14 cellular contexts compared by ENCODE assay signal in the genomic region with DNA sequence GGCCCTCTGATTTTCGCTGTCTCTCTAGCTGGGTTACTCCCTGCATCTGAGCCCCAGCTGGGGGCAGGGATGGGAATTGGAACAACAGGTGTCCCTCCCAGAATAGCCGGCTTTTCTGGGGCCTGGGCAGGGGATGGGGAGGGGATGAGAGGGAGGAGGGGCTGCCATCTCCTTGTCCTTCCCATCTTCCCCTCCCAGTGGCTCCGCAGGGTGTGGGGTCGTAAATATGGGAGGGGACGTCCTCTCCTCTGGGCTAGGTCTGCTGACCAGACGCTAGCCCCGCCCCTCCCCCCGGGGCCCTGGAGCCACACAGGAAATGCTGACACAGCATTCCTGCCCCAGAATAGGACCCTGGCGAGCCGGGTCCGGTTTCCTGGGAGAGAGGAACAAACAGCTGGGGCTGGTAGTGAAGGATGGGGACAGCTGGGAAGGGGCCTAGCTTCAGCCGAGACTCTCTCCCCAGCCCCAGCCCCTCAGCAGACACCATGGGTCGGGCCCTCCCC. TPM values are rescaled to one million over a fixed set of nuclear protein-coding genes. Genes with fewer than 3 reads are reported as not detected.
DNase-seq lines count a peak whose midpoint lies in the region; ATAC-seq and TF ChIP-seq lines count a peak whose summit lies in the region.
"Had no signal": no experiment of that assay in that cellular context is flagged by ENCODE, and none has a peak within 500 bp of the region (broad histone marks: within the 10 kb centered on the region; RNA-seq: fewer than 3 reads in every experiment).

No MANE protein-coding gene starts in this region.

- H3K36me3 ChIP-seq in cardiac muscle cell (no peaks in the 10 kb centered on the region), mesendoderm (ENCODE audit: control insufficient read depth, insufficient read depth, low read length) (no peaks in the 10 kb centered on the region), BE2C (no peaks in the 10 kb centered on the region)
- H3K36me3 ChIP-seq: MG63 had no signal

- H3K4ac ChIP-seq in mesendoderm (ENCODE audit: low read depth, low read length): peak overlapping the region; percentile 1

- H3K27ac ChIP-seq in cardiac muscle cell (peak overlapping the region; percentile 36), dorsolateral prefrontal cortex (peak overlapping the region in 3 of 59 donors; percentile 17 to 34 (median 33)), mesendoderm (ENCODE audit: low read depth, low read length) (no peak overlapping the region)

- no peak overlapping the region for H3K18ac ChIP-seq in mesendoderm (ENCODE audit: low read length)

- H4K8ac ChIP-seq in mesendoderm (ENCODE audit: low read depth, low read length): no peak overlapping the region

- H3K56ac ChIP-seq in mesendoderm (ENCODE audit: low read length): peak overlapping the region; percentile 71

- peak overlapping the region; percentile 75 for H3K4me3 Mint-ChIP-seq in type B pancreatic cell
- H3K4me3 Mint-ChIP-seq: activated naive CD8-positive, alpha-beta T cell treated with anti-CD3 and anti-CD28 coated beads, Interleukin-2, amount 10 ng/mL, durations not matched to agents 7 days and 5 days had no signal

- H3K4me1 ChIP-seq in cardiac muscle cell (ENCODE audit: low read depth) (peaks cover 17% of the 10 kb centered on the region), mesendoderm (ENCODE audit: control insufficient read depth, low read depth, low read length) (peaks cover 4% of the 10 kb centered on the region), BE2C (no peaks in the 10 kb centered on the region; the same call in 1 of the 2 replicates)

- H3K79me1 ChIP-seq in mesendoderm (ENCODE audit: low read length): no peaks in the 10 kb centered on the region

- no peaks in the 10 kb centered on the region for H3K9me3 ChIP-seq in cardiac muscle cell (ENCODE audit: low read depth)
- H3K9me3 ChIP-seq in BE2C: no peaks in the 10 kb centered on the region
- H3K9me3 ChIP-seq: MG63 had no signal

- H2AK5ac ChIP-seq in mesendoderm (ENCODE audit: low read length): no peak overlapping the region

- H3K4me2 ChIP-seq in mesendoderm (ENCODE audit: low read length): peak overlapping the region; percentile 8

- H3K23ac ChIP-seq in mesendoderm (ENCODE audit: low read length): no peak overlapping the region

- H2BK120ac ChIP-seq in mesendoderm (ENCODE audit: low read depth, low read length): no peak overlapping the region

- H2BK5ac ChIP-seq in mesendoderm (ENCODE audit: low read length): no peak overlapping the region

- no peaks in the 10 kb centered on the region for H3K36me3 Mint-ChIP-seq in type B pancreatic cell
- H3K36me3 Mint-ChIP-seq: activated naive CD8-positive, alpha-beta T cell treated with anti-CD3 and anti-CD28 coated beads, Interleukin-2, amount 10 ng/mL, durations not matched to agents 7 days and 5 days; naive B cell had no signal

- H3K27me3 ChIP-seq in cardiac muscle cell (no peaks in the 10 kb centered on the region), dorsolateral prefrontal cortex (peaks cover 0 to 21% (median 5%) of the 10 kb centered on the region in 45 donors), mesendoderm (ENCODE audit: insufficient read depth, low read length, poor library complexity) (no peaks in the 10 kb centered on the region), BE2C (no peaks in the 10 kb centered on the region; the same call in 1 of the 2 replicates)

- H4K5ac ChIP-seq in mesendoderm (ENCODE audit: low read length): no peak overlapping the region

- no CpG with 5 or more reads among the region's 13 CpGs for WGBS in mesendoderm (ENCODE audit: extremely low coverage, insufficient coverage, low lambda C conversion rate)

- no peak for ATAC-seq in Right ventricle myocardium inferior

- H3K27ac Mint-ChIP-seq in type B pancreatic cell: no peak overlapping the region
- H3K27ac Mint-ChIP-seq: activated naive CD8-positive, alpha-beta T cell treated with anti-CD3 and anti-CD28 coated beads, Interleukin-2, amount 10 ng/mL, durations not matched to agents 7 days and 5 days had no signal

- peak overlapping the region; percentile 8 for H3K9ac ChIP-seq in mesendoderm (ENCODE audit: low read length)

- TF ChIP-seq CTCF in cardiac muscle cell (IDR thresholded peaks at IDR 0.05; ENCODE audit: low read depth, low read length) (no peak), dorsolateral prefrontal cortex (IDR thresholded peaks at IDR 0.05 in 54 of 56, conservative IDR thresholded peaks at IDR 0.05 in 2 of 56; ENCODE audit: low read depth in 1 of 56, partially characterized antibody in 56 of 56) (no peak), type B pancreatic cell (conservative IDR thresholded peaks at IDR 0.05) (no peak), BE2C (IDR thresholded peaks at IDR 0.05; ENCODE audit: low read depth, low read length) (no peak)

- H3K79me2 ChIP-seq in mesendoderm (ENCODE audit: control insufficient read depth, insufficient read depth, low read length): no peaks in the 10 kb centered on the region

- intact Hi-C loops in Right ventricle myocardium inferior (cut with DNase I) (no loop called here), dorsolateral prefrontal cortex (cut with DNase I) (no loop called here)

- peak in 1 of 2 donors; percentile 85 for DNase-seq in cardiac muscle cell (ENCODE audit: low read depth in 1 of 2, low spot score in 1 of 2)
- DNase-seq in Right ventricle myocardium inferior (ENCODE audit: missing footprints): no peak
- DNase-seq in dorsolateral prefrontal cortex: peak in 2 of 10 donors; percentile 8 to 48
- DNase-seq in mesendoderm: peak; percentile 72
- no peak for DNase-seq in type B pancreatic cell (ENCODE audit: extremely low spot score, unreplicated experiment)
- no peak for DNase-seq in NAMALWA (ENCODE audit: low spot score)
- DNase-seq in BE2C: no peak
- no peak for DNase-seq in activated CD4-positive, CD25-positive, alpha-beta regulatory T cell treated with anti-CD3 and anti-CD28 coated beads, Interleukin-2, amount 50 U/mL, for 72 hours
- DNase-seq: activated naive CD8-positive, alpha-beta T cell treated with anti-CD3 and anti-CD28 coated beads, Interleukin-2, amount 10 ng/mL, durations not matched to agents 7 days and 5 days; AML-193; MG63; naive B cell; NCI-H345; stimulated activated CD4-positive, alpha-beta T cell treated with anti-CD3 and anti-CD28 coated beads, Interleukin-2, amount 100 ng/mL, for 24 hours had no signal

- peaks cover 9% of the 10 kb centered on the region for H3K4me1 Mint-ChIP-seq in type B pancreatic cell (ENCODE audit: unreplicated experiment)

- no peak overlapping the region for H2BK15ac ChIP-seq in mesendoderm (replicated peaks; ENCODE audit: low read depth)

- peak overlapping the region; percentile 20 for H3K4me3 ChIP-seq in cardiac muscle cell
- peak overlapping the region in 46 of 59 donors; percentile 0 to 60 (median 42) for H3K4me3 ChIP-seq in dorsolateral prefrontal cortex
- no peak overlapping the region for H3K4me3 ChIP-seq in mesendoderm (ENCODE audit: low read length)
- H3K4me3 ChIP-seq in BE2C (ENCODE audit: low read depth, low read length): no peak overlapping the region
- H3K4me3 ChIP-seq: MG63 had no signal

- no peaks in the 10 kb centered on the region for H3K9me3 Mint-ChIP-seq in type B pancreatic cell
- H3K9me3 Mint-ChIP-seq: activated naive CD8-positive, alpha-beta T cell treated with anti-CD3 and anti-CD28 coated beads, Interleukin-2, amount 10 ng/mL, durations not matched to agents 7 days and 5 days had no signal

- peaks cover 12% of the 10 kb centered on the region for H3K27me3 Mint-ChIP-seq in type B pancreatic cell

RNA-seq across cellular contexts. Expression of a gene that starts 1.1 kb away (rescaled TPM):
- 4.9 and 12.8 TPM in 2 replicates for total RNA-seq in cardiac muscle cell
- polyA plus RNA-seq in cardiac muscle cell: 0.71 and 3.5 TPM in 2 replicates
- 0.81 TPM for total RNA-seq in Right ventricle myocardium inferior
- total RNA-seq in dorsolateral prefrontal cortex: 100 to 1,000 TPM in 1 of 120 experiments, 10 to 100 TPM in 119; 24.7 to 126 (median 46.9) TPM
- polyA plus RNA-seq in mesendoderm (2013, experiment 1 of 2): 2.8 TPM
- 3.3 TPM for polyA plus RNA-seq in mesendoderm (2013, experiment 2 of 2)
- 3.3 and 9.3 TPM in 2 replicates for total RNA-seq in type B pancreatic cell (ENCODE audit: low replicate concordance)
- polyA plus RNA-seq in BE2C (2012; ENCODE audit: insufficient read depth, insufficient read length, low read depth): 1.0 TPM

RNA-seq across cellular contexts. Expression of a gene that starts 8.6 kb away (rescaled TPM):
- total RNA-seq in cardiac muscle cell (0.80 TPM in 1 of 2 replicates, not detected in the other), Right ventricle myocardium inferior (1.7 TPM), dorsolateral prefrontal cortex (1 to 10 TPM in 76 of 120 experiments, under 1 TPM in 44; 0.27 to 4.2 (median 1.1) TPM), type B pancreatic cell (ENCODE audit: low replicate concordance) (not detected in 2 replicates)
- polyA plus RNA-seq in cardiac muscle cell: 0.35 TPM in 1 of 2 replicates, not detected in the other
- 1.0 TPM for polyA plus RNA-seq in mesendoderm (2013, experiment 1 of 2)
- 0.98 TPM for polyA plus RNA-seq in mesendoderm (2013, experiment 2 of 2)
- not detected for polyA plus RNA-seq in BE2C (2012; ENCODE audit: insufficient read depth, insufficient read length, low read depth)

RNA-seq across cellular contexts. Expression of a gene that starts 31.7 kb away (rescaled TPM):
- total RNA-seq in cardiac muscle cell: 25.6 and 35.3 TPM in 2 replicates
- 20.0 and 20.8 TPM in 2 replicates for polyA plus RNA-seq in cardiac muscle cell
- 15.1 TPM for total RNA-seq in Right ventricle myocardium inferior
- 10 to 100 TPM; 31.5 to 65.9 (median 44.2) TPM for total RNA-seq in dorsolateral prefrontal cortex
- 2.2 TPM for polyA plus RNA-seq in mesendoderm (2013, experiment 1 of 2)
- 2.6 TPM for polyA plus RNA-seq in mesendoderm (2013, experiment 2 of 2)
- total RNA-seq in type B pancreatic cell (ENCODE audit: low replicate concordance): 25.2 and 27.3 TPM in 2 replicates
- 32.1 TPM for polyA plus RNA-seq in BE2C (2012; ENCODE audit: insufficient read depth, insufficient read length, low read depth)

RNA-seq across cellular contexts. Expression of a gene that starts 46.1 kb away (rescaled TPM):
- total RNA-seq in cardiac muscle cell (1.8 and 2.6 TPM in 2 replicates), Right ventricle myocardium inferior (0.16 TPM), dorsolateral prefrontal cortex (10 to 100 TPM in 62 of 120 experiments, 1 to 10 TPM in 58; 4.8 to 22.5 (median 10.3) TPM), type B pancreatic cell (ENCODE audit: low replicate concordance) (4.2 and 5.5 TPM in 2 replicates)
- 1.2 and 1.3 TPM in 2 replicates for polyA plus RNA-seq in cardiac muscle cell
- polyA plus RNA-seq in mesendoderm (2013, experiment 1 of 2): 2.1 TPM
- polyA plus RNA-seq in mesendoderm (2013, experiment 2 of 2): 2.1 TPM
- 11.9 TPM for polyA plus RNA-seq in BE2C (2012; ENCODE audit: insufficient read depth, insufficient read length, low read depth)

RNA-seq across cellular contexts. Expression of a gene that starts 46.8 kb away (rescaled TPM):
- total RNA-seq in cardiac muscle cell: 0.98 and 5.8 TPM in 2 replicates
- polyA plus RNA-seq in cardiac muscle cell: 1.2 and 3.4 TPM in 2 replicates
- not detected for total RNA-seq in Right ventricle myocardium inferior
- total RNA-seq in dorsolateral prefrontal cortex: 1 to 10 TPM in 101 of 120 experiments, under 1 TPM in 18, not detected in 1; 0.34 to 6.3 (median 1.7) TPM
- polyA plus RNA-seq in mesendoderm (2013, experiment 1 of 2): 0.56 TPM
- polyA plus RNA-seq in mesendoderm (2013, experiment 2 of 2): 0.35 TPM
- 1.1 and 1.5 TPM in 2 replicates for total RNA-seq in type B pancreatic cell (ENCODE audit: low replicate concordance)
- polyA plus RNA-seq in BE2C (2012; ENCODE audit: insufficient read depth, insufficient read length, low read depth): 2.4 TPM
- total RNA-seq: activated naive CD8-positive, alpha-beta T cell treated with anti-CD3 and anti-CD28 coated beads, Interleukin-2, amount 10 ng/mL, durations not matched to agents 7 days and 5 days had no signal

Comparison
In these comparisons a context has a peak if more than half of its experiments do, and no peak if none do; other contexts are left out.
1. H3K4me3 ChIP-seq: peak in cardiac muscle cell (single experiment) and dorsolateral prefrontal cortex (46 of 59); none in mesendoderm (single experiment) and BE2C (single experiment).